8 cellular contexts compared by ENCODE assay signal in the genomic region with DNA sequence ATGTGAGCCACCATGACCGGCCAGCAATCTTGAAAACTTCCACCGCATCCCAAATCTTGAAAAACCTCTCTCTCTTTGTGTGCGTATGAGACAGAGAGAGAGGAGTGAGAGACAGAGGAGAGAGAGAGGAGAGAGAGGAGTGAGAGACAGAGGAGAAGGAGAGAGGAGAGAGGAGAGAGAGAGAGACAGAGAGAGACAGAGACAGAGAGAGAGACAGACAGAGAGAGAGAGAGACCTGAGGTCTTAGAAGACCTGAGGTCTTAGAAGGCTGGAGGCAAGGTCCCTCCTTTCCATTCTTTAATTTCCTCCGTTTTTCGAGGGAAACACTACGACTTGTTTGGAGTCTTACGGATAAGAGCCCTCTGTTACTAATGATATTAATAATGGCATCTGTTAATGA. TPM values are rescaled to one million over a fixed set of nuclear protein-coding genes. Genes with fewer than 3 reads are reported as not detected.
DNase-seq lines count a peak whose midpoint lies in the region; ATAC-seq, FAIRE-seq and TF ChIP-seq lines count a peak whose summit lies in the region.

No MANE protein-coding gene starts in this region.

- FAIRE-seq in GM12878 (lab: Jason Lieb, UNC): no peak

- no peak for TF ChIP-seq POLR2A in GM12878 (IDR thresholded peaks at IDR 0.05; ENCODE audit: low read depth, low read length)

- in situ Hi-C loops in GM12878 (cut with MboI): loop anchor here (25.0 kb wide), 1 partner anchor 582 kb away; no protein-coding TSS in a partner anchor

- SMC1A ChIA-PET in GM12878 (lab: Charles Lee; ENCODE audit: uncharacterized antibody, unreplicated experiment): interaction anchor here (0.6 to 2.4 kb wide), 7 partner anchors 10 to 305 kb away, joined by 3 to 10 read pairs (median 3); no protein-coding TSS in a partner anchor

- no peak for TF ChIP-seq EP300 in GM12878 (IDR thresholded peaks at IDR 0.05; ENCODE audit: borderline replicate concordance in 1 of 2, control insufficient read depth in 1 of 2, low read depth in 2 of 2, low read length in 2 of 2)

- no peak overlapping the region; the same call in 1 of the 2 replicates for H2AFZ ChIP-seq in GM12878 (ENCODE audit: control insufficient read depth, low read depth, low read length)

- no peaks in the 10 kb centered on the region for H3K79me2 ChIP-seq in GM12878 (ENCODE audit: control insufficient read depth, insufficient read depth, low read length)

- DNase-seq in activated T-cell treated with anti-CD3 and anti-CD28 coated beads, Interleukin-2, amount 50 U/mL, for 72 hours: no peak
- DNase-seq in activated T-cell treated with anti-CD3 and anti-CD28 coated beads, Interleukin-2, amount 50 U/mL, for 48 hours: no peak
- no peak for DNase-seq in GM12878 (ENCODE audit: low read depth, low spot score)
- DNase-seq in mesothelial cell of epicardium (ENCODE audit: low spot score in 2 of 2, unreplicated experiment in 2 of 2): no peak
- no peak for DNase-seq in type B pancreatic cell (ENCODE audit: extremely low spot score, unreplicated experiment)
- DNase-seq in endodermal cell: no peak
- no peak for DNase-seq in RPMI8226
- no peak for DNase-seq in NCI-H2196 treated with DMSO at 0.1 percent for 48 hours (lab: John Stamatoyannopoulos, UW; ENCODE audit: unreplicated experiment)

- H4K20me1 ChIP-seq in GM12878 (ENCODE audit: control insufficient read depth, insufficient read depth): no peaks in the 10 kb centered on the region

- peaks cover 14% of the 10 kb centered on the region for H3K4me1 Mint-ChIP-seq in activated T-cell treated with anti-CD3 and anti-CD28 coated beads, Interleukin-2, amount 50 U/mL, for 72 hours (ENCODE audit: low read depth)
- peaks cover 11% of the 10 kb centered on the region for H3K4me1 Mint-ChIP-seq in mesothelial cell of epicardium
- peaks cover 10% of the 10 kb centered on the region for H3K4me1 Mint-ChIP-seq in type B pancreatic cell (ENCODE audit: unreplicated experiment)
- H3K4me1 Mint-ChIP-seq in endodermal cell: peaks cover 10% of the 10 kb centered on the region

- TF ChIP-seq RAD21 in GM12878 (IDR thresholded peaks at IDR 0.05; ENCODE audit: insufficient read depth, low read depth, low read length): no peak

- intact Hi-C loops in GM12878 (cut with micrococcal nuclease; ENCODE audit: unreplicated experiment): no loop called here

- H3K9me3 Mint-ChIP-seq in activated T-cell treated with anti-CD3 and anti-CD28 coated beads, Interleukin-2, amount 50 U/mL, for 72 hours: no peaks in the 10 kb centered on the region
- H3K9me3 Mint-ChIP-seq in mesothelial cell of epicardium: no peaks in the 10 kb centered on the region
- H3K9me3 Mint-ChIP-seq in type B pancreatic cell: no peaks in the 10 kb centered on the region
- peaks cover 1% of the 10 kb centered on the region for H3K9me3 Mint-ChIP-seq in endodermal cell

- H3K4me3 Mint-ChIP-seq in activated T-cell treated with anti-CD3 and anti-CD28 coated beads, Interleukin-2, amount 50 U/mL, for 72 hours: peak overlapping the region; percentile 2 to 72
- H3K4me3 Mint-ChIP-seq in mesothelial cell of epicardium (peak overlapping the region; percentile 55), type B pancreatic cell (peak overlapping the region; percentile 72), endodermal cell (no peak overlapping the region)

- no peak overlapping the region for H3K4me3 ChIP-seq in GM12878
- no peak overlapping the region for H3K4me3 ChIP-seq in endodermal cell (ENCODE audit: low read length)

- no peak for ATAC-seq in activated T-cell treated with anti-CD3 and anti-CD28 coated beads, Interleukin-2, amount 50 U/mL, for 72 hours (replicated peaks in 1 of 2)
- no peak for ATAC-seq in GM12878

- POLR2A ChIA-PET in GM12878 (lab: Charles Lee): no interaction called here

- no peak for TF ChIP-seq CTCF in GM12878 (IDR thresholded peaks at IDR 0.05 in 2 of 3, conservative IDR thresholded peaks at IDR 0.05 in 1 of 3; ENCODE audit: control insufficient read depth in 2 of 3, extremely low read depth in 1 of 3, insufficient read depth in 1 of 3, low read depth in 3 of 3, low read length in 3 of 3)
- TF ChIP-seq CTCF in mesothelial cell of epicardium (IDR thresholded peaks at IDR 0.05; ENCODE audit: unreplicated experiment): no peak
- no peak for TF ChIP-seq CTCF in type B pancreatic cell (conservative IDR thresholded peaks at IDR 0.05)
- TF ChIP-seq CTCF in endodermal cell (conservative IDR thresholded peaks at IDR 0.05): no peak

- no peak overlapping the region for H3K27ac Mint-ChIP-seq in activated T-cell treated with anti-CD3 and anti-CD28 coated beads, Interleukin-2, amount 50 U/mL, for 72 hours
- H3K27ac Mint-ChIP-seq in mesothelial cell of epicardium (peak overlapping the region; percentile 83), type B pancreatic cell (peak overlapping the region; percentile 72), endodermal cell (no peak overlapping the region)

- 35% methylated on average over 7 of the region's 7 CpGs for WGBS in GM12878 (ENCODE audit: insufficient coverage, insufficient replicate concordance, low lambda C conversion rate, missing lambda C conversion rate)
- WGBS in endodermal cell (ENCODE audit: insufficient coverage in 1 of 2, insufficient read length in 1 of 2), 2 experiments: 49 to 80% methylated on average over 1 to 7 of the region's 7 CpGs

- H3K9ac ChIP-seq in GM12878 (ENCODE audit: control insufficient read depth, insufficient read depth, low read length) (no peak overlapping the region), endodermal cell (ENCODE audit: extremely low read depth, low read length, poor library complexity, severe bottlenecking) (no peak overlapping the region)

- H3K36me3 ChIP-seq in GM12878 (ENCODE audit: control insufficient read depth in 2 of 2, insufficient read depth in 2 of 2, low read length in 1 of 2) (no peaks in the 10 kb centered on the region), endodermal cell (ENCODE audit: control insufficient read depth, insufficient read depth, low read length) (no peaks in the 10 kb centered on the region)

- RAD21 ChIA-PET in GM12878 (lab: Charles Lee; ENCODE audit: unreplicated experiment): interaction anchor here (1.0 to 1.8 kb wide), 4 partner anchors 118 to 584 kb away, joined by 3 to 7 read pairs (median 4); partner anchors contain the start of gene TSEN2

- H3K36me3 Mint-ChIP-seq in activated T-cell treated with anti-CD3 and anti-CD28 coated beads, Interleukin-2, amount 50 U/mL, for 72 hours (ENCODE audit: insufficient read depth in 2 of 2): no peaks in the 10 kb centered on the region
- H3K36me3 Mint-ChIP-seq in mesothelial cell of epicardium: no peaks in the 10 kb centered on the region
- H3K36me3 Mint-ChIP-seq in type B pancreatic cell: no peaks in the 10 kb centered on the region
- H3K36me3 Mint-ChIP-seq in endodermal cell (ENCODE audit: low read depth): no peaks in the 10 kb centered on the region

- H3K9me3 ChIP-seq in GM12878 (replicated peaks; ENCODE audit: control insufficient read depth, insufficient read depth, low read length): no peaks in the 10 kb centered on the region
- peaks cover 6% of the 10 kb centered on the region for H3K9me3 ChIP-seq in endodermal cell (ENCODE audit: control insufficient read depth, low read length)

- H3K27me3 Mint-ChIP-seq in activated T-cell treated with anti-CD3 and anti-CD28 coated beads, Interleukin-2, amount 50 U/mL, for 72 hours (ENCODE audit: low read depth): peaks cover 8% of the 10 kb centered on the region
- H3K27me3 Mint-ChIP-seq in mesothelial cell of epicardium (ENCODE audit: low read depth): no peaks in the 10 kb centered on the region
- H3K27me3 Mint-ChIP-seq in type B pancreatic cell: no peaks in the 10 kb centered on the region
- no peaks in the 10 kb centered on the region for H3K27me3 Mint-ChIP-seq in endodermal cell (ENCODE audit: insufficient read depth)

- CTCF ChIA-PET in GM12878 (lab: Yijun Ruan, JAX): interaction anchor here (0.7 to 3.0 kb wide), 17 partner anchors 10 to 584 kb away, joined by 3 to 17 read pairs (median 6); partner anchors contain the start of genes RPL32 and TMEM40

- no peaks in the 10 kb centered on the region for H3K27me3 ChIP-seq in GM12878 (replicated peaks in 1 of 2; ENCODE audit: control insufficient read depth in 2 of 2, insufficient read depth in 2 of 2, low read length in 1 of 2)
- no peaks in the 10 kb centered on the region for H3K27me3 ChIP-seq in endodermal cell (ENCODE audit: control insufficient read depth, insufficient read depth, low read length, poor library complexity, severe bottlenecking)

- H3K27ac ChIP-seq in GM12878 (ENCODE audit: control insufficient read depth, insufficient read depth) (no peak overlapping the region), endodermal cell (ENCODE audit: low read depth, low read length) (no peak overlapping the region)

- H3K4me2 ChIP-seq in GM12878 (ENCODE audit: control insufficient read depth, insufficient read depth): peak overlapping the region; percentile 6; the same call in 1 of the 2 replicates

- BruUV-seq in GM12878 (replicated peaks; lab: Mats Ljungman, UMichigan): no TSS peak

- H3K4me1 ChIP-seq in GM12878 (ENCODE audit: control insufficient read depth, insufficient read depth, low read length) (no peaks in the 10 kb centered on the region), endodermal cell (ENCODE audit: control insufficient read depth, insufficient read depth, low read length) (no peaks in the 10 kb centered on the region)

RNA-seq across cellular contexts. Expression of gene TMEM40, which starts 39.5 kb away (rescaled TPM):
- total RNA-seq in activated T-cell treated with anti-CD3 and anti-CD28 coated beads, Interleukin-2, amount 50 U/mL, for 72 hours: not detected
- not detected in 2 replicates for total RNA-seq in GM12878 (2013; cell fraction: nucleolus; rRNA removed)
- total RNA-seq in GM12878 (2014; rRNA removed) (0.33 TPM in 1 of 2 replicates, not detected in the other), GM12878 (2014; rRNA removed; fragmentation: Illumina TruSeq; extraction: Trizol) (not detected in 2 replicates), GM12878 (2021) (0.11 TPM in 1 of 2 replicates, not detected in the other), mesothelial cell of epicardium (7.8 to 8.3 TPM (median 8.0 TPM) in 3 replicates), type B pancreatic cell (ENCODE audit: low replicate concordance) (16.3 and 51.3 TPM in 2 replicates), endodermal cell (not detected)
- not detected for polyA plus RNA-seq in GM12878 (2011; ENCODE audit: low read depth)
- polyA plus RNA-seq in GM12878 (2011; rRNA removed) (0.10 and 0.27 TPM in 2 replicates), GM12878 (2014; fragmentation: Illumina TruSeq; extraction: Trizol) (0.10 TPM in 1 of 2 replicates, not detected in the other), GM12878 (2014; fragmentation: Nextera tagmentation; extraction: Ambion mirVana) (under 1 TPM; 0.13 to 0.35 TPM), GM12878 (2014; rRNA removed) (0.19 TPM in 1 of 2 replicates, not detected in the other), GM12878 (2016; fragmentation: Nextera tagmentation; extraction: Ambion mirVana) (under 1 TPM; 0.33 to 0.46 TPM)
- 0.22 and 0.25 TPM in 2 replicates for polyA plus RNA-seq in GM12878 (2011; cell fraction: cytosol; rRNA removed)
- 0.21 and 0.32 TPM in 2 replicates for polyA plus RNA-seq in GM12878 (2011; cell fraction: nucleus; rRNA removed)
- polyA plus RNA-seq in GM12878 (2012): 0.11 and 0.25 TPM in 2 replicates
- polyA minus RNA-seq in GM12878 (2011; rRNA and poly(A)+ RNA removed): 0.67 TPM in 1 of 2 replicates, not detected in the other
- polyA minus RNA-seq in GM12878 (2011; cell fraction: cytosol; rRNA and poly(A)+ RNA removed): not detected in 2 replicates
- polyA minus RNA-seq in GM12878 (2011; cell fraction: nucleus; rRNA and poly(A)+ RNA removed): not detected in 2 replicates
- not detected for polyA plus RNA-seq in endodermal cell (2013, experiment 1 of 2)
- polyA plus RNA-seq in endodermal cell (2013, experiment 2 of 2): not detected

RNA-seq across cellular contexts. Expression of gene RAF1, which starts 55.6 kb away (rescaled TPM):
- 10 to 100 TPM; 74.5 to 76.3 TPM for total RNA-seq in activated T-cell treated with anti-CD3 and anti-CD28 coated beads, Interleukin-2, amount 50 U/mL, for 72 hours
- total RNA-seq in GM12878 (2013; cell fraction: nucleolus; rRNA removed): 213 and 218 TPM in 2 replicates
- total RNA-seq in GM12878 (2014; rRNA removed) (109 and 120 TPM in 2 replicates), GM12878 (2014; rRNA removed; fragmentation: Illumina TruSeq; extraction: Trizol) (77.2 and 81.3 TPM in 2 replicates), GM12878 (2021) (64.9 and 74.4 TPM in 2 replicates), mesothelial cell of epicardium (108 to 116 TPM (median 111 TPM) in 3 replicates), type B pancreatic cell (ENCODE audit: low replicate concordance) (81.6 and 92.1 TPM in 2 replicates), endodermal cell (100 to 1,000 TPM in 1 of 2 donors, 10 to 100 TPM in 1; 95.4 to 116 TPM)
- polyA plus RNA-seq in GM12878 (2011; ENCODE audit: low read depth): 60.3 TPM
- polyA plus RNA-seq in GM12878 (2011; rRNA removed) (130 and 151 TPM in 2 replicates), GM12878 (2014; fragmentation: Illumina TruSeq; extraction: Trizol) (89.6 and 90.2 TPM in 2 replicates), GM12878 (2014; fragmentation: Nextera tagmentation; extraction: Ambion mirVana) (10 to 100 TPM; 20.4 to 27.9 TPM), GM12878 (2014; rRNA removed) (79.1 and 85.2 TPM in 2 replicates), GM12878 (2016; fragmentation: Nextera tagmentation; extraction: Ambion mirVana) (10 to 100 TPM; 72.4 to 73.8 TPM)
- polyA plus RNA-seq in GM12878 (2011; cell fraction: cytosol; rRNA removed): 114 and 121 TPM in 2 replicates
- 170 and 171 TPM in 2 replicates for polyA plus RNA-seq in GM12878 (2011; cell fraction: nucleus; rRNA removed)
- 67.1 and 78.9 TPM in 2 replicates for polyA plus RNA-seq in GM12878 (2012)
- 245 and 259 TPM in 2 replicates for polyA minus RNA-seq in GM12878 (2011; rRNA and poly(A)+ RNA removed)
- polyA minus RNA-seq in GM12878 (2011; cell fraction: cytosol; rRNA and poly(A)+ RNA removed): 63.6 and 64.3 TPM in 2 replicates
- 144 and 145 TPM in 2 replicates for polyA minus RNA-seq in GM12878 (2011; cell fraction: nucleus; rRNA and poly(A)+ RNA removed)
- 124 TPM for polyA plus RNA-seq in endodermal cell (2013, experiment 1 of 2)
- polyA plus RNA-seq in endodermal cell (2013, experiment 2 of 2): 111 TPM

Comparison
In these comparisons a context has a peak if more than half of its experiments do, and no peak if none do; other contexts are left out.
1. H3K27ac Mint-ChIP-seq: peak in mesothelial cell of epicardium (single experiment) and type B pancreatic cell (single experiment); none in activated T-cell treated with anti-CD3 and anti-CD28 coated beads, Interleukin-2, amount 50 U/mL, for 72 hours (single experiment) and endodermal cell (single experiment).